8 cellular contexts compared by ENCODE assay signal in the genomic region with DNA sequence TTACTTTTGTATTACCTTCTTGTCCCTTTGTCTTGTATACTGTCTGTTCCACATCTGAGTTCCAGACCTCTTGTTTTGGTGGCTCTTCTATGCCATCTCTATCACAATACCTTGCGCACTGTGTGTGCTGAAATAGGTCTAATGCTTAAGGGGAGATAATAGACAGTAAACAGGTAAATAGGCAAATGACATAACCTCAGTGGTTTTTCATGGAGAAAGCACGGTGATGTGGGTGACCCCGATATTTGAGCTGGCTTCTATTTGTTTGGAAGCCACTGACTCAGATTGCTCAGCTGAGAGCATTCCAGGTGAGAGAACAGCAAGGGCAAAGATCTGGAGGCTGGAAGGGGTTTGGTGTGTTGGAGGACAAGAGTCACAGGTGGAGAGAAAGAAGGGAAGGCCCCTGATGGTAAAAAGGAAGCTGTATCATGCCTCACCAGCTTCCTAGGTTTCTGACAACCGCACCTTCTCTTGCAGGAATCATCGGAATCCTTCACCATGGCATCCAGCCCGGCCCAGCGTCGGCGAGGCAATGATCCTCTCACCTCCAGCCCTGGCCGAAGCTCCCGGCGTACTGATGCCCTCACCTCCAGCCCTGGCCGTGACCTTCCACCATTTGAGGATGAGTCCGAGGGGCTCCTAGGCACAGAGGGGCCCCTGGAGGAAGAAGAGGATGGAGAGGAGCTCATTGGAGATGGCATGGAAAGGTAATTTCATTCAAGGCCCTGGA. TPM values are rescaled to one million over a fixed set of nuclear protein-coding genes. Genes with fewer than 3 reads are reported as not detected.
DNase-seq lines count a peak whose midpoint lies in the region; ATAC-seq and TF ChIP-seq lines count a peak whose summit lies in the region.

No MANE protein-coding gene starts in this region.

- H3K36me3 Mint-ChIP-seq in CD8-positive, alpha-beta memory T cell = peaks cover under 1 to 9% (median 2%) of the 10 kb centered on the region in 3 donors
- H3K36me3 Mint-ChIP-seq in neural progenitor cell = peaks cover 24% of the 10 kb centered on the region

- no peaks in the 10 kb centered on the region for H3K9me3 Mint-ChIP-seq in CD8-positive, alpha-beta memory T cell
- no peaks in the 10 kb centered on the region for H3K9me3 Mint-ChIP-seq in neural progenitor cell

- H3K4me1 Mint-ChIP-seq in CD8-positive, alpha-beta memory T cell = peaks cover 19 to 33% (median 26%) of the 10 kb centered on the region in 3 donors
- peaks cover 40% of the 10 kb centered on the region for H3K4me1 Mint-ChIP-seq in neural progenitor cell

- no peak for ATAC-seq in GM18867 (IDR thresholded peaks at IDR 0.05; ENCODE audit: unreplicated experiment)
- no peak for ATAC-seq in GM18519 (IDR thresholded peaks at IDR 0.05; ENCODE audit: low FRiP score, unreplicated experiment)

- peak overlapping the region; percentile 71 for H3K4me3 ChIP-seq in CD8-positive, alpha-beta memory T cell (ENCODE audit: low read length)
- H3K4me3 ChIP-seq in Loucy (ENCODE audit: low read length, poor library complexity, severe bottlenecking) = peak overlapping the region; percentile 82
- peak overlapping the region; percentile 69 for H3K4me3 ChIP-seq in ectodermal cell (ENCODE audit: insufficient read depth, low read depth, low read length)
- H3K4me3 ChIP-seq in neural progenitor cell = peak overlapping the region; percentile 72

- H3K4me3 Mint-ChIP-seq in CD8-positive, alpha-beta memory T cell = peak overlapping the region; percentile 76 to 95 (median 84)
- H3K4me3 Mint-ChIP-seq in neural progenitor cell = peak overlapping the region; percentile 89

- H3K36me3 ChIP-seq in CD8-positive, alpha-beta memory T cell (ENCODE audit: insufficient read depth, low read length) = no peaks in the 10 kb centered on the region
- H3K36me3 ChIP-seq in Loucy (ENCODE audit: insufficient read depth, low read length) (peaks cover 7% of the 10 kb centered on the region; the same call in 1 of the 2 replicates), ectodermal cell (ENCODE audit: control insufficient read depth, insufficient read depth, low read length) (peaks cover 23% of the 10 kb centered on the region), neural progenitor cell (peaks cover 8% of the 10 kb centered on the region)

- no peaks in the 10 kb centered on the region for H3F3A ChIP-seq in Loucy (ENCODE audit: low read depth)
- H3F3A ChIP-seq in neural progenitor cell (ENCODE audit: low read depth) = peaks cover 3% of the 10 kb centered on the region

- CTCF ChIA-PET in CD8-positive, alpha-beta memory T cell (lab: Charles Lee) = interaction anchor here (1.1 to 3.7 kb wide), 4 partner anchors 24 to 97 kb away, joined by 3 to 34 read pairs (median 4); no protein-coding TSS in a partner anchor

- no peaks in the 10 kb centered on the region for H3K27me3 Mint-ChIP-seq in CD8-positive, alpha-beta memory T cell
- peaks cover 7% of the 10 kb centered on the region for H3K27me3 Mint-ChIP-seq in neural progenitor cell (ENCODE audit: insufficient read depth, low read depth)

- H3K79me2 ChIP-seq in Loucy (ENCODE audit: insufficient read depth, low read length) (peaks cover 65% of the 10 kb centered on the region), neural progenitor cell (ENCODE audit: low read depth) (peaks cover 59% of the 10 kb centered on the region)

- POLR2A ChIA-PET in CD8-positive, alpha-beta memory T cell (lab: Charles Lee) = interaction anchor here (0.7 kb wide), 1 partner anchor 8 kb away, joined by 4 read pairs; a partner anchor contains a TSS

- peak overlapping the region; percentile 61 to 98 (median 88) for H3K27ac Mint-ChIP-seq in CD8-positive, alpha-beta memory T cell
- peak overlapping the region; percentile 95 for H3K27ac Mint-ChIP-seq in neural progenitor cell

- H3K9me3 ChIP-seq in CD8-positive, alpha-beta memory T cell (ENCODE audit: low read length) = no peaks in the 10 kb centered on the region
- H3K9me3 ChIP-seq in Loucy (ENCODE audit: insufficient read depth, low read depth, low read length) = no peaks in the 10 kb centered on the region
- no peaks in the 10 kb centered on the region for H3K9me3 ChIP-seq in ectodermal cell (ENCODE audit: control insufficient read depth, low read length)
- H3K9me3 ChIP-seq in neural progenitor cell (ENCODE audit: low read depth) = no peaks in the 10 kb centered on the region

- H2AFZ ChIP-seq in Loucy (ENCODE audit: low read length) (no peak overlapping the region), neural progenitor cell (replicated peaks) (no peak overlapping the region)

- H4K20me1 ChIP-seq in Loucy (ENCODE audit: insufficient read depth, low read length, poor library complexity, severe bottlenecking) (peaks cover 52% of the 10 kb centered on the region), neural progenitor cell (ENCODE audit: low read depth) (peaks cover 31% of the 10 kb centered on the region)

- H3K27me3 ChIP-seq in CD8-positive, alpha-beta memory T cell (ENCODE audit: insufficient read depth, low read length, poor library complexity, severe bottlenecking) = no peaks in the 10 kb centered on the region
- H3K27me3 ChIP-seq in Loucy (ENCODE audit: insufficient read depth, low read length, poor library complexity, severe bottlenecking) (no peaks in the 10 kb centered on the region), ectodermal cell (ENCODE audit: control insufficient read depth, insufficient read depth, low read length, poor library complexity, severe bottlenecking) (no peaks in the 10 kb centered on the region), neural progenitor cell (no peaks in the 10 kb centered on the region)

- peaks cover 18% of the 10 kb centered on the region for H3K4me1 ChIP-seq in CD8-positive, alpha-beta memory T cell (ENCODE audit: insufficient read depth, low read length)
- H3K4me1 ChIP-seq in Loucy (ENCODE audit: insufficient read depth, low read length, poor library complexity, severe bottlenecking) (peaks cover 47% of the 10 kb centered on the region), ectodermal cell (ENCODE audit: control insufficient read depth, insufficient read depth, low read length) (peaks cover 31% of the 10 kb centered on the region), neural progenitor cell (peaks cover 29% of the 10 kb centered on the region)

- TF ChIP-seq CTCF in Loucy (conservative IDR thresholded peaks at IDR 0.05; ENCODE audit: low read length) (no peak), neural progenitor cell (IDR thresholded peaks at IDR 0.05) (no peak)

- H3K4me2 ChIP-seq in Loucy (ENCODE audit: low read depth, low read length, poor library complexity, severe bottlenecking) (peak overlapping the region; percentile 84), neural progenitor cell (peak overlapping the region; percentile 94)

- WGBS in ectodermal cell, 2 experiments = 83 to 86% methylated on average over 14 of the region's 14 CpGs

- peak overlapping the region; percentile 83 for H3K27ac ChIP-seq in CD8-positive, alpha-beta memory T cell (ENCODE audit: low read depth, low read length)
- H3K27ac ChIP-seq in ectodermal cell (ENCODE audit: insufficient read depth, low read depth, low read length, poor library complexity, severe bottlenecking) = peak overlapping the region; percentile 86
- H3K27ac ChIP-seq in neural progenitor cell = peak overlapping the region; percentile 79

- DNase-seq in CD8-positive, alpha-beta memory T cell = no peak
- no peak for DNase-seq in neural progenitor cell (ENCODE audit: low spot score)
- DNase-seq in NOMO-1 treated with DMSO at 0.1 percent for 48 hours (lab: John Stamatoyannopoulos, UW; ENCODE audit: unreplicated experiment) = no peak
- no peak for DNase-seq in activated effector memory CD4-positive, alpha-beta T cell treated with anti-CD3 and anti-CD28 coated beads, Interleukin-2, amount 50 U/mL, for 16 hours

- H3K9me2 ChIP-seq in Loucy (replicated peaks; ENCODE audit: low read depth, low read length) = no peaks in the 10 kb centered on the region

- H3K9ac ChIP-seq in Loucy (ENCODE audit: low read depth, low read length, poor library complexity, severe bottlenecking) (peak overlapping the region; percentile 97), neural progenitor cell (peak overlapping the region; percentile 98)

RNA-seq across cellular contexts. Expression of a gene that starts 0.8 kb away (rescaled TPM):
- 100 to 1,000 TPM; 279 to 288 TPM for total RNA-seq in CD8-positive, alpha-beta memory T cell
- polyA plus RNA-seq in CD8-positive, alpha-beta memory T cell = 12.0 TPM
- polyA plus RNA-seq in ectodermal cell (2013, experiment 1 of 4) = 195 TPM
- 202 TPM for polyA plus RNA-seq in ectodermal cell (2013, experiment 2 of 4)
- polyA plus RNA-seq in ectodermal cell (2013, experiment 3 of 4) = 134 TPM
- polyA plus RNA-seq in ectodermal cell (2013, experiment 4 of 4) = 136 TPM
- total RNA-seq in neural progenitor cell (ENCODE audit: low replicate concordance) = 104 and 180 TPM in 2 replicates

RNA-seq across cellular contexts. Expression of a gene that starts 8.5 kb away (rescaled TPM):
- 10 to 100 TPM; 48.9 to 52.1 TPM for total RNA-seq in CD8-positive, alpha-beta memory T cell
- 30.4 TPM for polyA plus RNA-seq in CD8-positive, alpha-beta memory T cell
- polyA plus RNA-seq in ectodermal cell (2013, experiment 1 of 4) = 28.9 TPM
- polyA plus RNA-seq in ectodermal cell (2013, experiment 2 of 4) = 27.0 TPM
- polyA plus RNA-seq in ectodermal cell (2013, experiment 3 of 4) = 24.9 TPM
- polyA plus RNA-seq in ectodermal cell (2013, experiment 4 of 4) = 28.2 TPM
- 11.8 and 27.4 TPM in 2 replicates for total RNA-seq in neural progenitor cell (ENCODE audit: low replicate concordance)

RNA-seq across cellular contexts. Expression of a gene that starts 30.0 kb away (rescaled TPM):
- 1 to 10 TPM; 1.4 to 1.7 TPM for total RNA-seq in CD8-positive, alpha-beta memory T cell
- 4.7 TPM for polyA plus RNA-seq in CD8-positive, alpha-beta memory T cell
- polyA plus RNA-seq in ectodermal cell (2013, experiment 1 of 4) = 34.6 TPM
- 29.7 TPM for polyA plus RNA-seq in ectodermal cell (2013, experiment 2 of 4)
- polyA plus RNA-seq in ectodermal cell (2013, experiment 3 of 4) = 30.9 TPM
- polyA plus RNA-seq in ectodermal cell (2013, experiment 4 of 4) = 30.6 TPM
- 18.4 and 43.8 TPM in 2 replicates for total RNA-seq in neural progenitor cell (ENCODE audit: low replicate concordance)
